In the genomic region with DNA sequence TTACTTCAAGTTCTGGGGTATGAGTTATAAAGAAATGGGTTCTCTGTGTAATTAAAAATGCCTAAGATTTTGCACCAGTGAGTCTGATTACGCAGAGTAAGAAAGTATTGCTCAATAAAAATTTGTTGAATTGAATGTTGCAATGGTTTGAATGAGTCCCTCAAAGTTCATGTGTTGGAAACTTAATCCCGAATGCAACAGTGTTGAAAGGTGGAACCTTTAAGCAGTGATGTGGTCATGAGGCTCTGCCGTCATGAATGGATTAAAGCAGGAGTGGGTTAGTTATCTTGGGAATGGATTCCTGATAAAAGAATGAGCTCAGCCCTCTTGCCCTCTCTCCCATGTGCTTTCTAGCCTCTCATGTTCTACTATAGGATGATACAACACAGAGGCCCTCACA, we compare ENCODE assay signal across 13 cellular contexts. TPM values are rescaled to one million over a fixed set of nuclear protein-coding genes. Genes with fewer than 3 reads are reported as not detected.
DNase-seq lines count a peak whose midpoint lies in the region; ATAC-seq and TF ChIP-seq lines count a peak whose summit lies in the region.
"Had no signal": no experiment of that assay in that cellular context is flagged by ENCODE, and none has a peak within 500 bp of the region (broad histone marks: within the 10 kb centered on the region; RNA-seq: fewer than 3 reads in every experiment).

No MANE protein-coding gene starts in this region.

- H3K9me3 ChIP-seq in left lung, result no peaks in the 10 kb centered on the region
- no peaks in the 10 kb centered on the region for H3K9me3 ChIP-seq in upper lobe of right lung
- no peaks in the 10 kb centered on the region for H3K9me3 ChIP-seq in uterus
- H3K9me3 ChIP-seq: stomach had no signal

- no peak overlapping the region for H3K4me3 ChIP-seq in choroid plexus epithelial cell (ENCODE audit: low read depth, low read length)
- H3K4me3 ChIP-seq in left lung, result no peak overlapping the region
- H3K4me3 ChIP-seq in upper lobe of right lung, result no peak overlapping the region
- no peak overlapping the region for H3K4me3 ChIP-seq in uterus
- H3K4me3 ChIP-seq: stomach had no signal

- H3K27me3 ChIP-seq in left lung, result no peaks in the 10 kb centered on the region
- no peaks in the 10 kb centered on the region for H3K27me3 ChIP-seq in upper lobe of right lung
- H3K27me3 ChIP-seq in uterus, result no peaks in the 10 kb centered on the region
- H3K27me3 ChIP-seq: stomach had no signal

- H3K27ac ChIP-seq in left lung (no peak overlapping the region), upper lobe of right lung (no peak overlapping the region), uterus (no peak overlapping the region)

- H3K36me3 ChIP-seq in left lung (no peaks in the 10 kb centered on the region), upper lobe of right lung (no peaks in the 10 kb centered on the region), uterus (no peaks in the 10 kb centered on the region)
- H3K36me3 ChIP-seq: stomach had no signal

- DNase-seq in left cardiac atrium (no peak), cardiac septum (ENCODE audit: low spot score) (no peak), choroid plexus epithelial cell (ENCODE audit: low read depth) (peak; percentile 26), left lung (no peak), upper lobe of right lung (no peak), germinal center (ENCODE audit: low spot score) (no peak), uterus (no peak)
- no peak for DNase-seq in central memory CD4-positive, alpha-beta T cell
- DNase-seq: activated naive CD4-positive, alpha-beta T cell treated with anti-CD3 and anti-CD28 coated beads, Interleukin-2, amount 50 U/mL, for 16 hours; effector CD8-positive, alpha-beta T cell; NCI-H1694 treated with DMSO at 0.1 percent for 48 hours; NCI-H524; stomach had no signal

- intact Hi-C loops in left cardiac atrium (cut with DNase I) (no loop called here), cardiac septum (cut with DNase I) (no loop called here), left lung (cut with DNase I) (no loop called here), upper lobe of right lung (cut with DNase I) (no loop called here), uterus (cut with DNase I; ENCODE audit: low total_unique reads) (no loop called here)

- no peak for TF ChIP-seq CTCF in choroid plexus epithelial cell (conservative IDR thresholded peaks at IDR 0.05; ENCODE audit: low read depth, low read length)
- TF ChIP-seq CTCF in left lung (IDR thresholded peaks at IDR 0.05), result no peak
- TF ChIP-seq CTCF in upper lobe of right lung (IDR thresholded peaks at IDR 0.05), result no peak
- TF ChIP-seq CTCF in uterus (IDR thresholded peaks at IDR 0.05), result no peak

- H3K4me1 ChIP-seq in left lung, result peaks cover 0 to 14% of the 10 kb centered on the region in 2 donors
- H3K4me1 ChIP-seq in upper lobe of right lung, result no peaks in the 10 kb centered on the region
- no peaks in the 10 kb centered on the region for H3K4me1 ChIP-seq in uterus

- TF ChIP-seq POLR2A in uterus (IDR thresholded peaks at IDR 0.05), result no peak

- ATAC-seq in left cardiac atrium (peak; percentile 34 to 81), left lung (peak; percentile 45), upper lobe of right lung (peak; percentile 39)

RNA-seq across cellular contexts. Expression of a gene that starts 52.7 kb away (rescaled TPM):
- total RNA-seq in left cardiac atrium (10 to 100 TPM in 1 of 2 donors, 1 to 10 TPM in 1; 9.0 to 17.2 TPM), cardiac septum (10.6 TPM), left lung (10 to 100 TPM; 45.0 to 80.7 TPM), upper lobe of right lung (43.5 TPM), uterus (100 to 1,000 TPM in 1 of 4 donors, 10 to 100 TPM in 3; 19.7 to 188 (median 39.3) TPM)
